22 cellular contexts compared by ENCODE assay signal in genomic region chr7:37912756-37913155, GRCh38. TPM values are rescaled to one million over a fixed set of nuclear protein-coding genes. Genes with fewer than 3 reads are reported as not detected.
DNase-seq lines count a peak whose midpoint lies in the region; ATAC-seq and TF ChIP-seq lines count a peak whose summit lies in the region.
"Had no signal": no experiment of that assay in that cellular context is flagged by ENCODE, and none has a peak within 500 bp of the region (broad histone marks: within the 10 kb centered on the region; RNA-seq: fewer than 3 reads in every experiment).

No MANE protein-coding gene starts in this region.

- no peak for TF ChIP-seq POLR2A in esophagus squamous epithelium (IDR thresholded peaks at IDR 0.05)

- no peak for TF ChIP-seq CTCF in ascending aorta (IDR thresholded peaks at IDR 0.05)
- no peak for TF ChIP-seq CTCF in coronary artery (IDR thresholded peaks at IDR 0.05)
- no peak for TF ChIP-seq CTCF in thoracic aorta (IDR thresholded peaks at IDR 0.05)
- TF ChIP-seq CTCF in esophagus squamous epithelium (IDR thresholded peaks at IDR 0.05), result no peak

- H3K4me3 ChIP-seq in ascending aorta (no peak overlapping the region), coronary artery (no peak overlapping the region), thoracic aorta (no peak overlapping the region), esophagus squamous epithelium (no peak overlapping the region)
- H3K4me3 ChIP-seq: BLaER1, GM23338 had no signal

- intact Hi-C loops in ascending aorta (cut with DNase I) (loop anchor here (10.0 kb wide), 1 partner anchor 188 kb away; no protein-coding TSS in a partner anchor), posterior cingulate gyrus (cut with DNase I) (no loop called here), esophagus squamous epithelium (cut with DNase I) (no loop called here)

- ATAC-seq in thoracic aorta (ENCODE audit: insufficient number of reproducible peaks, low FRiP score, low read depth), result no peak
- ATAC-seq: GM23338, HCT116 had no signal

- no peaks in the 10 kb centered on the region for H3K9me3 ChIP-seq in ascending aorta
- no peaks in the 10 kb centered on the region for H3K9me3 ChIP-seq in thoracic aorta
- H3K9me3 ChIP-seq in esophagus squamous epithelium, result no peaks in the 10 kb centered on the region
- H3K9me3 ChIP-seq: BLaER1 had no signal

- 45 to 51% methylated on average over 2 of the region's 2 CpGs for WGBS in esophagus squamous epithelium, 2 donors

- peak; percentile 42 for DNase-seq in Daoy (ENCODE audit: low read depth)
- no peak for DNase-seq in ascending aorta (ENCODE audit: low spot score in 2 of 2)
- DNase-seq in coronary artery (ENCODE audit: low spot score), result no peak
- no peak for DNase-seq in thoracic aorta (ENCODE audit: low spot score)
- DNase-seq in CD1c-positive myeloid dendritic cell (ENCODE audit: extremely low spot score), result no peak
- no peak for DNase-seq in posterior cingulate gyrus
- DNase-seq in NCI-H774 (lab: John Stamatoyannopoulos, UW), result no peak
- no peak for DNase-seq in esophagus squamous epithelium (lab: John Stamatoyannopoulos, UW)
- DNase-seq: CD8-positive, alpha-beta memory T cell; DMS79 treated with DMSO at 0.1 percent for 48 hours; IMR-90; MV-4-11; NCI-H1436; NCI-H2029; NCI-H2171; NCI-H446 treated with DMSO at 0.1 percent for 48 hours; NCI-H82; SHP77 had no signal

- H3K4me1 ChIP-seq in ascending aorta, result peaks cover 0 to 3% of the 10 kb centered on the region in 2 donors
- peaks cover 11 to 40% of the 10 kb centered on the region in 2 donors for H3K4me1 ChIP-seq in thoracic aorta (ENCODE audit: control insufficient read depth in 1 of 2, low read depth in 2 of 2)
- H3K4me1 ChIP-seq in esophagus squamous epithelium, result peaks cover 0 to 21% (median 10%) of the 10 kb centered on the region in 3 donors

- no peaks in the 10 kb centered on the region for H3K36me3 ChIP-seq in ascending aorta
- no peaks in the 10 kb centered on the region for H3K36me3 ChIP-seq in thoracic aorta
- H3K36me3 ChIP-seq in esophagus squamous epithelium, result no peaks in the 10 kb centered on the region
- H3K36me3 ChIP-seq: BLaER1 had no signal

- peak overlapping the region; percentile 54 to 61 for H3K27ac ChIP-seq in ascending aorta
- H3K27ac ChIP-seq in coronary artery, result peak overlapping the region; percentile 23 to 58
- peak overlapping the region; percentile 45 to 62 for H3K27ac ChIP-seq in thoracic aorta
- no peak overlapping the region for H3K27ac ChIP-seq in esophagus squamous epithelium
- H3K27ac ChIP-seq: BLaER1 had no signal

- no peaks in the 10 kb centered on the region for H3K27me3 ChIP-seq in ascending aorta
- no peaks in the 10 kb centered on the region for H3K27me3 ChIP-seq in thoracic aorta (replicated peaks; ENCODE audit: insufficient read depth)
- peaks cover 0 to 35% (median 1%) of the 10 kb centered on the region in 4 donors for H3K27me3 ChIP-seq in esophagus squamous epithelium

RNA-seq across cellular contexts. Expression of gene SFRP4, which starts 3.9 kb away (rescaled TPM):
- total RNA-seq in Daoy (2014; rRNA removed; shearing (Covaris generic)), result 0.77 and 1.4 TPM in 2 replicates
- total RNA-seq in ascending aorta, result 25.7 TPM
- 10 to 100 TPM; 53.3 to 81.6 TPM for total RNA-seq in thoracic aorta
- total RNA-seq in esophagus squamous epithelium, result under 1 TPM in 2 of 4 donors, not detected in 2; 0.21 to 0.57 TPM
- total RNA-seq: A172; CD8-positive, alpha-beta memory T cell; GM23338; IMR-90 had no signal

RNA-seq across cellular contexts. Expression of gene EPDR1, which starts 7.7 kb away (rescaled TPM):
- total RNA-seq in Daoy (2014; rRNA removed; shearing (Covaris generic)), result 69.0 and 75.9 TPM in 2 replicates
- total RNA-seq in ascending aorta (144 TPM), thoracic aorta (10 to 100 TPM; 59.3 to 98.8 TPM), esophagus squamous epithelium (1 to 10 TPM; 1.4 to 4.3 (median 3.4) TPM)

Comparison
In these comparisons a context has a peak if more than half of its experiments do, and no peak if none do; other contexts are left out.
1. H3K27ac ChIP-seq: peak in ascending aorta (2 of 2), coronary artery (2 of 2) and thoracic aorta (2 of 2); none in esophagus squamous epithelium (0 of 4).
2. RNA of gene SFRP4, which starts 3.9 kb away (total RNA-seq): 53.3 to 81.6 TPM in thoracic aorta and 25.7 TPM in ascending aorta (single experiment); 0.77 to 1.4 TPM in Daoy and 0.21 to 0.57 TPM in esophagus squamous epithelium; every median in the first group is over 10 times any median in the second.
3. RNA of gene EPDR1, which starts 7.7 kb away (total RNA-seq): 144 TPM in ascending aorta (single experiment), 59.3 to 98.8 TPM in thoracic aorta and 69.0 to 75.9 TPM in Daoy; 1.4 to 4.3 TPM in esophagus squamous epithelium; every median in the first group is over 10 times any median in the second.